In the genomic region with DNA sequence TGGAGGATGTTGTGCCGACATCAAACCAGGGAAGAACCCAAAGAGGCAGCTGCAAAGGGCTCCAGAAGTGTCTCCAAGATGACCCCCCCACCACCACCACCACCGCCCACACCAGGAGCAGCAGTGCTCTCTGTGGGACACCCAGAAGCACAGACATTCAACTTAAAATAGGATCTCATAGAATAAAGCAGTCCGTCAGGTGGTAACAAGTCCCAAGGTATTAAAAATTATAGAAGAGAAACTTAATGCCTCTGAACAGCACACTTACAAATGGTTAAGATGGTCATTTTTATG, we compare ENCODE assay signal across 10 cellular contexts.
DNase-seq lines count a peak whose midpoint lies in the region; ATAC-seq and TF ChIP-seq lines count a peak whose summit lies in the region.
"Had no signal": no experiment of that assay in that cellular context is flagged by ENCODE, and none has a peak within 500 bp of the region (broad histone marks: within the 10 kb centered on the region; RNA-seq: fewer than 3 reads in every experiment).

No MANE protein-coding gene starts in this region.

- no peaks in the 10 kb centered on the region for H3K79me2 ChIP-seq in SU-DHL-6 (ENCODE audit: insufficient read depth, low read length)

- H3K4me2 ChIP-seq in SU-DHL-6 (ENCODE audit: low read depth, low read length, poor library complexity, severe bottlenecking) = peak overlapping the region; percentile 23

- DNase-seq in activated naive CD8-positive, alpha-beta T cell treated with anti-CD3 and anti-CD28 coated beads, Interleukin-2, amount 10 ng/mL, durations not matched to agents 7 days and 5 days = no peak
- DNase-seq in activated naive CD8-positive, alpha-beta T cell treated with anti-CD3 and anti-CD28 coated beads for 36 hours = no peak
- DNase-seq in mesothelial cell of epicardium (ENCODE audit: low spot score in 2 of 2, unreplicated experiment in 2 of 2) = no peak
- no peak for DNase-seq in transverse colon
- DNase-seq in activated CD4-positive, alpha-beta T cell treated with anti-CD3 and anti-CD28 coated beads, Interleukin-2, amount 50 U/mL, for 48 hours = no peak
- no peak for DNase-seq in HT-29 (ENCODE audit: low spot score)
- DNase-seq: activated naive CD4-positive, alpha-beta T cell treated with anti-CD3 and anti-CD28 coated beads for 36 hours; SIG-M5 had no signal

- ATAC-seq in activated naive CD8-positive, alpha-beta T cell treated with anti-CD3 and anti-CD28 coated beads, Interleukin-2, amount 10 ng/mL, durations not matched to agents 7 days and 5 days (ENCODE audit: low read depth) = no peak
- no peak for ATAC-seq in GM19324 (IDR thresholded peaks at IDR 0.05; ENCODE audit: low FRiP score, unreplicated experiment)

- H3K4me3 Mint-ChIP-seq in activated naive CD8-positive, alpha-beta T cell treated with anti-CD3 and anti-CD28 coated beads, Interleukin-2, amount 10 ng/mL, durations not matched to agents 7 days and 5 days = no peak overlapping the region
- H3K4me3 Mint-ChIP-seq in activated naive CD8-positive, alpha-beta T cell treated with anti-CD3 and anti-CD28 coated beads for 36 hours = no peak overlapping the region
- H3K4me3 Mint-ChIP-seq in mesothelial cell of epicardium = no peak overlapping the region
- H3K4me3 Mint-ChIP-seq: activated naive CD4-positive, alpha-beta T cell treated with anti-CD3 and anti-CD28 coated beads for 36 hours had no signal

- H3K4me1 Mint-ChIP-seq in activated naive CD8-positive, alpha-beta T cell treated with anti-CD3 and anti-CD28 coated beads, Interleukin-2, amount 10 ng/mL, durations not matched to agents 7 days and 5 days = peaks cover 46% of the 10 kb centered on the region
- peaks cover 11% of the 10 kb centered on the region for H3K4me1 Mint-ChIP-seq in activated naive CD8-positive, alpha-beta T cell treated with anti-CD3 and anti-CD28 coated beads for 36 hours
- H3K4me1 Mint-ChIP-seq in mesothelial cell of epicardium = peaks cover 16% of the 10 kb centered on the region

- H3F3A ChIP-seq in SU-DHL-6 (ENCODE audit: insufficient read depth) = peaks cover 4% of the 10 kb centered on the region; the same call in 1 of the 2 replicates

- H3K4me1 ChIP-seq in transverse colon = peaks cover 2 to 22% (median 17%) of the 10 kb centered on the region in 4 donors

- H3K9me3 Mint-ChIP-seq in activated naive CD8-positive, alpha-beta T cell treated with anti-CD3 and anti-CD28 coated beads, Interleukin-2, amount 10 ng/mL, durations not matched to agents 7 days and 5 days = peaks cover 12% of the 10 kb centered on the region
- peaks cover 6% of the 10 kb centered on the region for H3K9me3 Mint-ChIP-seq in activated naive CD8-positive, alpha-beta T cell treated with anti-CD3 and anti-CD28 coated beads for 36 hours
- H3K9me3 Mint-ChIP-seq in mesothelial cell of epicardium = peaks cover 5% of the 10 kb centered on the region

- H3K9me2 ChIP-seq in SU-DHL-6 (replicated peaks; ENCODE audit: insufficient read depth, low read length) = no peaks in the 10 kb centered on the region

- H3K4me3 ChIP-seq in SU-DHL-6 (ENCODE audit: insufficient read depth, low read length, poor library complexity, severe bottlenecking) = no peak overlapping the region
- H3K4me3 ChIP-seq in transverse colon = no peak overlapping the region

- H3K36me3 ChIP-seq in SU-DHL-6 (ENCODE audit: low read length) = peaks cover 1% of the 10 kb centered on the region; the same call in 1 of the 2 replicates
- H3K36me3 ChIP-seq in transverse colon = no peaks in the 10 kb centered on the region

- no peak overlapping the region for H2AFZ ChIP-seq in SU-DHL-6 (ENCODE audit: low read depth, low read length, severe bottlenecking)

- peaks cover 17% of the 10 kb centered on the region for H3K36me3 Mint-ChIP-seq in activated naive CD8-positive, alpha-beta T cell treated with anti-CD3 and anti-CD28 coated beads, Interleukin-2, amount 10 ng/mL, durations not matched to agents 7 days and 5 days
- no peaks in the 10 kb centered on the region for H3K36me3 Mint-ChIP-seq in activated naive CD8-positive, alpha-beta T cell treated with anti-CD3 and anti-CD28 coated beads for 36 hours
- peaks cover 3% of the 10 kb centered on the region for H3K36me3 Mint-ChIP-seq in mesothelial cell of epicardium

- no peaks in the 10 kb centered on the region for H3K27me3 Mint-ChIP-seq in activated naive CD8-positive, alpha-beta T cell treated with anti-CD3 and anti-CD28 coated beads, Interleukin-2, amount 10 ng/mL, durations not matched to agents 7 days and 5 days
- no peaks in the 10 kb centered on the region for H3K27me3 Mint-ChIP-seq in activated naive CD8-positive, alpha-beta T cell treated with anti-CD3 and anti-CD28 coated beads for 36 hours
- no peaks in the 10 kb centered on the region for H3K27me3 Mint-ChIP-seq in mesothelial cell of epicardium (ENCODE audit: low read depth)

- in situ Hi-C loops in transverse colon (cut with MboI; ENCODE audit: low pct_ligation_motif_present in 1 of 4, low pct_unique_long_range_greater_than_20kb in 1 of 4, low sequenced_read_pairs in 3 of 4) = no loop called here

- POLR2A ChIA-PET in activated naive CD8-positive, alpha-beta T cell treated with anti-CD3 and anti-CD28 coated beads, Interleukin-2, amount 10 ng/mL, durations not matched to agents 7 days and 5 days (lab: Charles Lee) = interaction anchor here (0.8 kb wide), 2 partner anchors 31 to 158 kb away, joined by 3 read pairs; no protein-coding TSS in a partner anchor

- 0 out of 2 replicates have a peak overlapping the region, but pooled peaks have one; percentile 6 for H3K9ac ChIP-seq in SU-DHL-6 (ENCODE audit: low read length)

- H3K9me3 ChIP-seq in SU-DHL-6 (ENCODE audit: insufficient read depth, low read length) = peaks cover 2% of the 10 kb centered on the region; the same call in 1 of the 2 replicates
- H3K9me3 ChIP-seq in transverse colon = peaks cover 0 to 3% of the 10 kb centered on the region in 2 donors

- 82 to 92% methylated on average over 2 to 3 of the region's 3 CpGs for WGBS in transverse colon (ENCODE audit: low coverage in 1 of 2), 2 donors

- H3K27ac Mint-ChIP-seq in activated naive CD8-positive, alpha-beta T cell treated with anti-CD3 and anti-CD28 coated beads, Interleukin-2, amount 10 ng/mL, durations not matched to agents 7 days and 5 days = peak overlapping the region; percentile 21
- no peak overlapping the region for H3K27ac Mint-ChIP-seq in activated naive CD8-positive, alpha-beta T cell treated with anti-CD3 and anti-CD28 coated beads for 36 hours
- H3K27ac Mint-ChIP-seq in mesothelial cell of epicardium = peak overlapping the region; percentile 67
- H3K27ac Mint-ChIP-seq: activated naive CD4-positive, alpha-beta T cell treated with anti-CD3 and anti-CD28 coated beads for 36 hours had no signal

- peak overlapping the region; percentile 34 for H3K27ac ChIP-seq in SU-DHL-6 (ENCODE audit: low read depth, low read length)
- H3K27ac ChIP-seq in transverse colon = peak overlapping the region; percentile 47 to 74 (median 67)

- H4K20me1 ChIP-seq in SU-DHL-6 (ENCODE audit: low read depth, low read length) = no peaks in the 10 kb centered on the region

- no peak for TF ChIP-seq POLR2A in transverse colon (IDR thresholded peaks at IDR 0.05)

- TF ChIP-seq CTCF in SU-DHL-6 (IDR thresholded peaks at IDR 0.05; ENCODE audit: insufficient read depth, low read length, poor library complexity, severe bottlenecking) = no peak
- TF ChIP-seq CTCF in mesothelial cell of epicardium (IDR thresholded peaks at IDR 0.05; ENCODE audit: unreplicated experiment) = no peak
- no peak for TF ChIP-seq CTCF in transverse colon (IDR thresholded peaks at IDR 0.05)

- H3K27me3 ChIP-seq in SU-DHL-6 (ENCODE audit: low read length) (no peaks in the 10 kb centered on the region), transverse colon (no peaks in the 10 kb centered on the region)

- no peak for TF ChIP-seq EP300 in transverse colon (IDR thresholded peaks at IDR 0.05; ENCODE audit: low read depth)

- intact Hi-C loops in transverse colon (cut with DNase I; ENCODE audit: low total_unique reads) = no loop called here
